ENCODE assay signal across 1 cellular context in the genomic region with DNA sequence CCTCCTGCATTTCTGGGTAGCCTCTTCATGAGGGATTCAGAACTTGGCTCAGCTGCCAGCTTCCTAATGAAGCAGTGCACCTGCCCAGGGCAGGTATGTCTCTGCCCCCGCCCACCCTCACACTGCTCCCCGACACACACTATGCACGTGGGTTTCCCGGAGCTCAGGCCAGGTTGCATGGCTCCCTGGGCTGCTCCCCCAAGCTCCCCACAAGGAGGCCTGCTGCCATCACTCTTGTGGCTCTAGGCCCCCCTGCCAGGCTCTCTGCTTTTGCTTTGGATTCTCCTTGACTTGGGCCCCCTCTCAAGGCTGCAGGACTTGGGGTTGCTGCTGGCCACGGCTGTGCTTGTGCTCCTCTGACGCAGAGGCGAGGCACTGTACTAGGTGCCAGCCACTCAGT.
TF ChIP-seq lines count a peak whose summit lies in the region.

No MANE protein-coding gene starts in this region.

TF ChIP-seq in neural cell, 6 proteins besides CTCF, POLR2A, EP300 and RAD21 (continued from another document):
- TF ChIP-seq, protein P1, sequence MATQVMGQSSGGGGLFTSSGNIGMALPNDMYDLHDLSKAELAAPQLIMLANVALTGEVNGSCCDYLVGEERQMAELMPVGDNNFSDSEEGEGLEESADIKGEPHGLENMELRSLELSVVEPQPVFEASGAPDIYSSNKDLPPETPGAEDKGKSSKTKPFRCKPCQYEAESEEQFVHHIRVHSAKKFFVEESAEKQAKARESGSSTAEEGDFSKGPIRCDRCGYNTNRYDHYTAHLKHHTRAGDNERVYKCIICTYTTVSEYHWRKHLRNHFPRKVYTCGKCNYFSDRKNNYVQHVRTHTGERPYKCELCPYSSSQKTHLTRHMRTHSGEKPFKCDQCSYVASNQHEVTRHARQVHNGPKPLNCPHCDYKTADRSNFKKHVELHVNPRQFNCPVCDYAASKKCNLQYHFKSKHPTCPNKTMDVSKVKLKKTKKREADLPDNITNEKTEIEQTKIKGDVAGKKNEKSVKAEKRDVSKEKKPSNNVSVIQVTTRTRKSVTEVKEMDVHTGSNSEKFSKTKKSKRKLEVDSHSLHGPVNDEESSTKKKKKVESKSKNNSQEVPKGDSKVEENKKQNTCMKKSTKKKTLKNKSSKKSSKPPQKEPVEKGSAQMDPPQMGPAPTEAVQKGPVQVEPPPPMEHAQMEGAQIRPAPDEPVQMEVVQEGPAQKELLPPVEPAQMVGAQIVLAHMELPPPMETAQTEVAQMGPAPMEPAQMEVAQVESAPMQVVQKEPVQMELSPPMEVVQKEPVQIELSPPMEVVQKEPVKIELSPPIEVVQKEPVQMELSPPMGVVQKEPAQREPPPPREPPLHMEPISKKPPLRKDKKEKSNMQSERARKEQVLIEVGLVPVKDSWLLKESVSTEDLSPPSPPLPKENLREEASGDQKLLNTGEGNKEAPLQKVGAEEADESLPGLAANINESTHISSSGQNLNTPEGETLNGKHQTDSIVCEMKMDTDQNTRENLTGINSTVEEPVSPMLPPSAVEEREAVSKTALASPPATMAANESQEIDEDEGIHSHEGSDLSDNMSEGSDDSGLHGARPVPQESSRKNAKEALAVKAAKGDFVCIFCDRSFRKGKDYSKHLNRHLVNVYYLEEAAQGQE (IDR thresholded peaks at IDR 0.05; ENCODE audit: borderline replicate concordance), result no peak
TF ChIP-seq in neural cell: peak in this region for 0.
